22 cellular contexts compared by ENCODE assay signal in genomic region chr5:98961665-98962344, GRCh38.
"Had no signal": no experiment of that assay in that cellular context is flagged by ENCODE, and none has a peak within 500 bp of the region (broad histone marks: within the 10 kb centered on the region; RNA-seq: fewer than 3 reads in every experiment).

No MANE protein-coding gene starts in this region.

- H3K4me1 Mint-ChIP-seq: activated CD4-positive, alpha-beta memory T cell treated with anti-CD3 and anti-CD28 coated beads, Interleukin-2, amount 10 ng/mL, durations not matched to agents 7 days and 5 days; activated CD4-positive, alpha-beta T cell treated with anti-CD3 and anti-CD28 coated beads, Interleukin-2, amount 10 ng/mL, durations not matched to agents 24 days and 14 days; activated naive CD4-positive, alpha-beta T cell treated with anti-CD3 and anti-CD28 coated beads, Interleukin-2, amount 10 ng/mL, durations not matched to agents 7 days and 5 days; mesothelial cell of epicardium had no signal

- DNase-seq: activated CD4-positive, alpha-beta memory T cell treated with anti-CD3 and anti-CD28 coated beads, Interleukin-2, amount 10 ng/mL, durations not matched to agents 7 days and 5 days; activated CD4-positive, alpha-beta T cell treated with anti-CD3 and anti-CD28 coated beads, Interleukin-2, amount 10 ng/mL, durations not matched to agents 24 days and 14 days; activated effector memory CD4-positive, alpha-beta T cell treated with anti-CD3 and anti-CD28 coated beads, Interleukin-2, amount 50 U/mL, for 16 hours; activated naive CD4-positive, alpha-beta T cell treated with anti-CD3 and anti-CD28 coated beads, Interleukin-2, amount 10 ng/mL, durations not matched to agents 7 days and 5 days; activated T-cell treated with anti-CD3 and anti-CD28 coated beads, Interleukin-2, amount 50 U/mL, for 72 hours; amygdala; esophagus squamous epithelium; gastrocnemius medialis; head of caudate nucleus; hypothalamus; left ventricle myocardium inferior; natural killer cell; pancreas; psoas muscle; spleen; stimulated activated CD4-positive, alpha-beta T cell treated with anti-CD3 and anti-CD28 coated beads, Interleukin-4, amount 100 ng/mL, for 1 hour; stimulated activated naive CD8-positive, alpha-beta T cell treated with anti-CD3 and anti-CD28 coated beads, Interleukin-15, Interleukin-2, amounts not matched to agents 100 U/mL and 50 U/mL, for 24 hours; T-helper 9 cell; thyroid gland; upper lobe of right lung had no signal

- H3K4me3 Mint-ChIP-seq: activated CD4-positive, alpha-beta memory T cell treated with anti-CD3 and anti-CD28 coated beads, Interleukin-2, amount 10 ng/mL, durations not matched to agents 7 days and 5 days; activated CD4-positive, alpha-beta T cell treated with anti-CD3 and anti-CD28 coated beads, Interleukin-2, amount 10 ng/mL, durations not matched to agents 24 days and 14 days; activated naive CD4-positive, alpha-beta T cell treated with anti-CD3 and anti-CD28 coated beads, Interleukin-2, amount 10 ng/mL, durations not matched to agents 7 days and 5 days; activated T-cell treated with anti-CD3 and anti-CD28 coated beads, Interleukin-2, amount 50 U/mL, for 72 hours; mesothelial cell of epicardium; natural killer cell had no signal

- H3K27me3 Mint-ChIP-seq: activated CD4-positive, alpha-beta memory T cell treated with anti-CD3 and anti-CD28 coated beads, Interleukin-2, amount 10 ng/mL, durations not matched to agents 7 days and 5 days; activated naive CD4-positive, alpha-beta T cell treated with anti-CD3 and anti-CD28 coated beads, Interleukin-2, amount 10 ng/mL, durations not matched to agents 7 days and 5 days had no signal

- H3K9me3 Mint-ChIP-seq: activated CD4-positive, alpha-beta T cell treated with anti-CD3 and anti-CD28 coated beads, Interleukin-2, amount 10 ng/mL, durations not matched to agents 24 days and 14 days; activated naive CD4-positive, alpha-beta T cell treated with anti-CD3 and anti-CD28 coated beads, Interleukin-2, amount 10 ng/mL, durations not matched to agents 7 days and 5 days had no signal

- H3K36me3 Mint-ChIP-seq: activated naive CD4-positive, alpha-beta T cell treated with anti-CD3 and anti-CD28 coated beads, Interleukin-2, amount 10 ng/mL, durations not matched to agents 7 days and 5 days had no signal

- ATAC-seq: activated CD4-positive, CD25-positive, alpha-beta regulatory T cell treated with anti-CD3 and anti-CD28 coated beads, Interleukin-2, amount 50 U/mL, for 24 hours; activated T-cell treated with anti-CD3 and anti-CD28 coated beads, Interleukin-2, amount 50 U/mL, for 72 hours; gastrocnemius medialis; natural killer cell; psoas muscle; stimulated activated naive CD8-positive, alpha-beta T cell treated with anti-CD3 and anti-CD28 coated beads, Interleukin-15, Interleukin-2, amounts not matched to agents 100 U/mL and 50 U/mL, for 24 hours; upper lobe of right lung had no signal

- H3K27ac Mint-ChIP-seq: activated CD4-positive, alpha-beta memory T cell treated with anti-CD3 and anti-CD28 coated beads, Interleukin-2, amount 10 ng/mL, durations not matched to agents 7 days and 5 days; activated CD4-positive, alpha-beta T cell treated with anti-CD3 and anti-CD28 coated beads, Interleukin-2, amount 10 ng/mL, durations not matched to agents 24 days and 14 days; activated naive CD4-positive, alpha-beta T cell treated with anti-CD3 and anti-CD28 coated beads, Interleukin-2, amount 10 ng/mL, durations not matched to agents 7 days and 5 days; activated T-cell treated with anti-CD3 and anti-CD28 coated beads, Interleukin-2, amount 50 U/mL, for 72 hours; mesothelial cell of epicardium; natural killer cell had no signal
